22 cellular contexts compared by ENCODE assay signal in the genomic region with DNA sequence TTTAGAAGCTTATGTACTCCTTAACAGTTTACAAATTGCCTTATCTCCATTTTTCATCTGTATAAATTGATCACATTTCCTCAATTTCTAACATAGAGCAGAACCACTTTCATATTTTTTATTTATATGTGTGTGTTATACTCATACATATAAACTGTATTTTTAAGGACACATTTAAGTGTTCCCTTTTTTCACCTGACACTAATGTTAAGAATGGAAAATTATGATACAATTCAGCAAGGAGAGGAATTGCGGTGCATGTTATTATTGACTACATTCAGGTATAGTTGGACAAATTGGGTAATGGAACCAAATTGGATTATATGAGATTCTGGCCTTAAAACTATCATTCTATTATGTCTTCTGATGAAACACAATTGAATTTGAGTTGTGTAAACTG.
"Had no signal": no experiment of that assay in that cellular context is flagged by ENCODE, and none has a peak within 500 bp of the region (broad histone marks: within the 10 kb centered on the region; RNA-seq: fewer than 3 reads in every experiment).

No MANE protein-coding gene starts in this region.

- H3K27ac ChIP-seq: colonic mucosa, coronary artery, dorsolateral prefrontal cortex, epithelial cell of prostate, esophagus muscularis mucosa, esophagus squamous epithelium, foreskin keratinocyte, gastrocnemius medialis, gastroesophageal sphincter, heart right ventricle, hepatocyte had no signal

- DNase-seq: colonic mucosa; cortex of kidney; dermis blood vessel endothelial cell; dorsolateral prefrontal cortex; effector CD4-positive, alpha-beta T cell; effector CD8-positive, alpha-beta T cell; effector memory CD4-positive, alpha-beta T cell; effector memory CD8-positive, alpha-beta T cell; endodermal cell; erythroblast; esophagus squamous epithelium; foreskin keratinocyte; gastrocnemius medialis; glutamatergic neuron; head of caudate nucleus; heart right ventricle had no signal

- H3K27me3 ChIP-seq: colonic mucosa, dorsolateral prefrontal cortex, esophagus muscularis mucosa, esophagus squamous epithelium, foreskin keratinocyte, gastrocnemius medialis, gastroesophageal sphincter, heart right ventricle, hepatocyte had no signal

- ATAC-seq: effector memory CD8-positive, alpha-beta T cell; esophagus mucosa; foreskin keratinocyte; gastrocnemius medialis; gastroesophageal sphincter; heart right ventricle had no signal

- H3K4me3 ChIP-seq: colonic mucosa, coronary artery, dorsolateral prefrontal cortex, esophagus muscularis mucosa, esophagus squamous epithelium, gastrocnemius medialis, gastroesophageal sphincter, heart right ventricle, hepatocyte had no signal

- H3K9me3 ChIP-seq: colonic mucosa, esophagus muscularis mucosa, esophagus squamous epithelium, gastrocnemius medialis, gastroesophageal sphincter had no signal

- H3K4me1 ChIP-seq: colonic mucosa, esophagus muscularis mucosa, esophagus squamous epithelium, foreskin keratinocyte, gastrocnemius medialis, gastroesophageal sphincter, heart right ventricle had no signal

- H3K36me3 ChIP-seq: colonic mucosa, esophagus muscularis mucosa, esophagus squamous epithelium, gastrocnemius medialis, gastroesophageal sphincter, heart right ventricle had no signal
